Comparison of ENCODE assay signal across 19 cellular contexts in genomic region chr3:63655519-63655918, GRCh38. TPM values are rescaled to one million over a fixed set of nuclear protein-coding genes. Genes with fewer than 3 reads are reported as not detected.
DNase-seq lines count a peak whose midpoint lies in the region; TF ChIP-seq lines count a peak whose summit lies in the region.
"Had no signal": no experiment of that assay in that cellular context is flagged by ENCODE, and none has a peak within 500 bp of the region (broad histone marks: within the 10 kb centered on the region; RNA-seq: fewer than 3 reads in every experiment).

No MANE protein-coding gene starts in this region.

- H3K4me3 ChIP-seq in epithelial cell of proximal tubule (ENCODE audit: low read depth, low read length) (no peak overlapping the region), retinal pigment epithelial cell (ENCODE audit: low read length) (no peak overlapping the region), ascending aorta (no peak overlapping the region)
- H3K4me3 ChIP-seq: prostate gland, thyroid gland had no signal

- no peaks in the 10 kb centered on the region for H3K27me3 ChIP-seq in ascending aorta
- H3K27me3 ChIP-seq: thyroid gland had no signal

- H3K9me3 ChIP-seq in ascending aorta: no peaks in the 10 kb centered on the region
- H3K9me3 ChIP-seq: prostate gland, thyroid gland had no signal

- in situ Hi-C loops in Caki2 (cut with HindIII; ENCODE audit: low pct_unique_long_range_greater_than_20kb, low sequenced_read_pairs): no loop called here

- no peak for TF ChIP-seq CTCF in epithelial cell of proximal tubule (conservative IDR thresholded peaks at IDR 0.05; ENCODE audit: low read depth, low read length)
- no peak for TF ChIP-seq CTCF in retinal pigment epithelial cell (conservative IDR thresholded peaks at IDR 0.05; ENCODE audit: low read depth, low read length)
- no peak for TF ChIP-seq CTCF in ascending aorta (IDR thresholded peaks at IDR 0.05)

- H3K4me1 ChIP-seq in ascending aorta: no peaks in the 10 kb centered on the region
- H3K4me1 ChIP-seq: prostate gland, thyroid gland had no signal

- intact Hi-C loops in ascending aorta (cut with DNase I): no loop called here

- DNase-seq in Caki2 (ENCODE audit: low read depth) (peak; percentile 25), NCI-H226 (peak; percentile 88), epithelial cell of proximal tubule (ENCODE audit: low read depth) (peak; percentile 22), retinal pigment epithelial cell (ENCODE audit: low read depth) (peak; percentile 96), activated gamma-delta T cell treated with Interleukin-2 at 50 U/mL for 16 hours (no peak), iPS-NIHi11 (ENCODE audit: low spot score) (no peak), anterior cingulate cortex (lab: John Stamatoyannopoulos, UW) (no peak), ascending aorta (ENCODE audit: low spot score in 2 of 2) (no peak)
- DNase-seq: activated CD4-positive, alpha-beta memory T cell treated with anti-CD3 and anti-CD28 coated beads for 36 hours; CD4-positive, CD25-positive, alpha-beta regulatory T cell; effector memory CD4-positive, alpha-beta T cell; NCI-H1930; NCI-H82; Right ventricle myocardium superior; thyroid gland had no signal

- H3K36me3 ChIP-seq in ascending aorta: no peaks in the 10 kb centered on the region
- H3K36me3 ChIP-seq: prostate gland, thyroid gland had no signal

- H3K27ac ChIP-seq in ascending aorta: no peak overlapping the region
- H3K27ac ChIP-seq: prostate gland, thyroid gland had no signal

RNA-seq across cellular contexts. Expression of gene SNTN, which starts 3.0 kb away (rescaled TPM):
- not detected in 2 replicates for total RNA-seq in Caki2 (2014; rRNA removed; shearing (Covaris generic); ENCODE audit: low replicate concordance)
- total RNA-seq in epithelial cell of proximal tubule (not detected in 2 replicates), ascending aorta (not detected)
- total RNA-seq: activated CD4-positive, alpha-beta memory T cell treated with anti-CD3 and anti-CD28 coated beads for 36 hours; activated T-helper 17 cell treated with anti-CD3 and anti-CD28 coated beads, Interleukin-2, amount 50 U/mL, for 72 hours; CD4-positive, CD25-positive, alpha-beta regulatory T cell; glomerular endothelial cell; H1; prostate gland; Right ventricle myocardium superior; thyroid gland had no signal

Comparison
In these comparisons a context has a peak if more than half of its experiments do, and no peak if none do; other contexts are left out.
1. DNase-seq: peak in Caki2 (single experiment), NCI-H226 (single experiment), epithelial cell of proximal tubule (single experiment) and retinal pigment epithelial cell (single experiment); none in activated gamma-delta T cell treated with Interleukin-2 at 50 U/mL for 16 hours (single experiment), iPS-NIHi11 (single experiment), anterior cingulate cortex (0 of 58) and ascending aorta (0 of 2).